ENCODE assay signal across 8 cellular contexts in the genomic region with DNA sequence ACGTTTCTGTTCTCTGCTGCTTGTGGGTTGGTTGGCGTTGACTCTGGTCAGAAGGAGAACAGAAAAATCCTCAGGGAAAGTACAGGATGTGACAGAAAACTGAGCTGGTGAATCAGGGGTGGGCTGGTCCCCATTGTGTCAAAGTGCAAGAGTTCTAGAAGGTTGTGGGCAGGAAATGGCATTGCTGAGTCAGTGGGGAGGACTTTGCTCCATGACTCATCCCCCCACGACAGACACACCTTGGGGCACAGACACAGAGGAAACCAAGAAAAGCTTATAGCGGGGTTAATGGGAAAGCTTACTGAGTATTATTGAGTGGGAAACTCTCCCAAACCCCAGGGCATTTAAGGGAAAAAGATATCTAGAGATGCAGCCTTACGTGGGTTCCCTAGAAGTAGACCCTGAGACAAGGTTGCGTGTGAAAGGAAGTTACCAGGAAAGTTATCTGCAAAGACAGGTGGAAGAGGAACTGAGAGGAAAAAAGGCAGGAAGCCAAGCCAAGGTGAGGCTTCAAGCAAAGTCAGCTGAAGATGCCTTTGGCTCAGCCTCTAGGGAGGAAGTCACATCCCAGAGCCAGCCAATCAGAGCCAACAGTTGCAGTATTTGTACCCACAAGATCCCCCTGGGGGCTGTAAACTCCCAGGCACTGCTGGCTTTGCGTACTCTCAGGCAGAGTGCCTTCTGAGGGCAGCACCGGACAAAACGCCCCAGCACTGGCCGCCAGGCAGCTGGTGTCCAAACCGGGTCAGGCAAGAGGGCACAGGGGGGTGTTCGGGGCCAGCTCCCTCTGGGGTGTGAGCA.
DNase-seq lines count a peak whose midpoint lies in the region; ATAC-seq and TF ChIP-seq lines count a peak whose summit lies in the region.

No MANE protein-coding gene starts in this region.

- ATAC-seq in GM18517 (IDR thresholded peaks at IDR 0.05; ENCODE audit: unreplicated experiment) (peak; percentile 74), HG02642 (IDR thresholded peaks at IDR 0.05; ENCODE audit: poor library complexity, unreplicated experiment) (peak; percentile 72), gastrocnemius medialis (peak; percentile 34 to 37), HG02623 (IDR thresholded peaks at IDR 0.05; ENCODE audit: unreplicated experiment) (no peak)

- intact Hi-C loops in gastrocnemius medialis (cut with DNase I; ENCODE audit: low total_unique reads), result loop anchor here (5.0 to 10.0 kb wide), 2 partner anchors 87 to 720 kb away; a partner anchor contains a TSS

- TF ChIP-seq POLR2A in Peyer's patch (IDR thresholded peaks at IDR 0.05) (peak in 1 of 2 donors; percentile 19), gastrocnemius medialis (IDR thresholded peaks at IDR 0.05) (peak in 1 of 2 donors; percentile 26)

- H3K4me1 ChIP-seq in Peyer's patch, result peaks cover 0 to 14% (median 2%) of the 10 kb centered on the region in 4 donors
- H3K4me1 ChIP-seq in gastrocnemius medialis, result peaks cover 54 to 93% of the 10 kb centered on the region in 2 donors

- H3K27ac ChIP-seq in Peyer's patch (peak overlapping the region in 3 of 4 donors; percentile 78 to 98 (median 86)), gastrocnemius medialis (peak overlapping the region; percentile 82 to 96 (median 90))

- H3K4me3 ChIP-seq in Peyer's patch, result peak overlapping the region in 1 of 4 donors; percentile 30
- H3K4me3 ChIP-seq in cardiac fibroblast (replicated peaks in 1 of 2; ENCODE audit: low read depth in 2 of 2, low read length in 2 of 2), result peak overlapping the region in 1 of 2 donors; percentile 4
- peak overlapping the region in 2 of 4 donors; percentile 29 to 37 for H3K4me3 ChIP-seq in gastrocnemius medialis

- H3K9me3 ChIP-seq in Peyer's patch, result no peaks in the 10 kb centered on the region
- no peaks in the 10 kb centered on the region for H3K9me3 ChIP-seq in gastrocnemius medialis

- DNase-seq in Peyer's patch (peak in 2 of 3 donors; percentile 82 to 86), cardiac fibroblast (ENCODE audit: low read depth in 2 of 2) (peak; percentile 89 to 100), gastrocnemius medialis (peak; percentile 56 to 73), AML-193 (lab: John Stamatoyannopoulos, UW) (no peak), nucleus accumbens (lab: John Stamatoyannopoulos, UW) (no peak)

- in situ Hi-C loops in gastrocnemius medialis (cut with MboI; ENCODE audit: low sequenced_read_pairs in 4 of 4), result no loop called here

- no peak for TF ChIP-seq CTCF in Peyer's patch (IDR thresholded peaks at IDR 0.05)
- no peak for TF ChIP-seq CTCF in cardiac fibroblast (IDR thresholded peaks at IDR 0.05; ENCODE audit: low read depth, low read length)
- TF ChIP-seq CTCF in gastrocnemius medialis (IDR thresholded peaks at IDR 0.05 in 4 of 5, conservative IDR thresholded peaks at IDR 0.05 in 1 of 5), result no peak

- H3K36me3 ChIP-seq in Peyer's patch (no peaks in the 10 kb centered on the region), gastrocnemius medialis (no peaks in the 10 kb centered on the region)

- H3K27me3 ChIP-seq in Peyer's patch (no peaks in the 10 kb centered on the region), gastrocnemius medialis (no peaks in the 10 kb centered on the region)

Comparison
In these comparisons a context has a peak if more than half of its experiments do, and no peak if none do; other contexts are left out.
1. DNase-seq: peak in Peyer's patch (2 of 3), cardiac fibroblast (2 of 2) and gastrocnemius medialis (2 of 2); none in AML-193 (0 of 2) and nucleus accumbens (0 of 56).